ENCODE assay signal across 8 cellular contexts in the genomic region with DNA sequence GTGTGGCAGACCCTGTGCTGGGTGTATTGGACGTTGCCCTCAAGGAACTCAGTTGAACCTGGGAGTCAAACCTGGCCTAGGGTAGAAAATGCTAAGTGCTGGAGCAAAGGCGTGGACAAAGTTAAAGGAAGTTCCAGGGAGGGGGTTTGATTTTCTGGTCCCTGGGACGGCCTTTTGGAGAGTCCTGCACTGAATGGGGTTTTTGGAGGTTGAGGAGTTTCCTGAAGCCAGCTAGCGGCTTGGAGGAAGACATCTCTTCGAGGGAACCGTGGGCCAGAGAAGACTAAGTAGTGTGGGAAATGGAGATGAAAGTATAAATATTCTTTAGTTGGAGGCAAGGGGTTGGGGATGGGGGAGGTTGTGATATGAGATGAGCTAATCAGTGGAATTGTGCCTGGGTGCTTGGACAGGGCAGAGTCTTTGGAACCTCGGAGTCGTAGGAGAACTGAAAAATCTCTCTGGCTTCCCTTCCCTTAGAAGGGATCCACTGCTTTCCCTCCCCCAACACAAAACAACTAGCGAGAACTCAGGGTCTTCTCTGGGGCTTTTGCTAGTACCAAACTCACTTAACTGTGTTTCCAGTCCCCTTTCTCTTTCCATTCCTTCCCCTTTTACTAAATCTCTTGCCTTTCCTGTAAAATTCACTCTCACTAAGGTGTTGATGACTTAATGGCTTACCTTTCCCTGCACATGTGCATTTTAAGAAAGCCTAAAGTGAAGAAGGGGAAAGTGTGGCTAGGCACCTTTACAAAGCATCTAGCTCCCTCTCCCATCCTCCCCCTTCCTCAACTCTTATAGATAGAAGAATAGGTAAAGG. TPM values are rescaled to one million over a fixed set of nuclear protein-coding genes. Genes with fewer than 3 reads are reported as not detected.
DNase-seq lines count a peak whose midpoint lies in the region; ATAC-seq and TF ChIP-seq lines count a peak whose summit lies in the region.

No MANE protein-coding gene starts in this region.

- peaks cover 65% of the 10 kb centered on the region for H3K4me1 Mint-ChIP-seq in activated naive CD4-positive, alpha-beta T cell treated with anti-CD3 and anti-CD28 coated beads, Interleukin-2, amount 10 ng/mL, durations not matched to agents 7 days and 5 days
- H3K4me1 Mint-ChIP-seq in type B pancreatic cell (ENCODE audit: unreplicated experiment): peaks cover 59% of the 10 kb centered on the region

- intact Hi-C loops in lower leg skin (cut with DNase I; ENCODE audit: low total_unique reads): loop anchor here (5.0 kb wide), 1 partner anchor 408 kb away; the partner anchor contains the start of gene BCL6

- peaks cover 32% of the 10 kb centered on the region for H3K36me3 Mint-ChIP-seq in activated naive CD4-positive, alpha-beta T cell treated with anti-CD3 and anti-CD28 coated beads, Interleukin-2, amount 10 ng/mL, durations not matched to agents 7 days and 5 days
- H3K36me3 Mint-ChIP-seq in type B pancreatic cell: peaks cover 15% of the 10 kb centered on the region

- TF ChIP-seq CTCF in astrocyte of the cerebellum (IDR thresholded peaks at IDR 0.05; ENCODE audit: low read depth, low read length, missing control alignments) (no peak), lower leg skin (IDR thresholded peaks at IDR 0.05) (no peak), type B pancreatic cell (conservative IDR thresholded peaks at IDR 0.05) (no peak)

- peak overlapping the region; percentile 84 for H3K4me3 ChIP-seq in astrocyte of the cerebellum (ENCODE audit: low read depth, low read length)
- peak overlapping the region; percentile 72 for H3K4me3 ChIP-seq in lower leg skin (ENCODE audit: low read depth, poor library complexity, severe bottlenecking)

- ATAC-seq in HG03457 (IDR thresholded peaks at IDR 0.05; ENCODE audit: unreplicated experiment): no peak

- in situ Hi-C loops in astrocyte of the cerebellum (cut with HindIII; ENCODE audit: low sequenced_read_pairs): loop anchor here (10.0 kb wide), 1 partner anchor 800 kb away; no protein-coding TSS in a partner anchor

- CTCF ChIA-PET in activated naive CD4-positive, alpha-beta T cell treated with anti-CD3 and anti-CD28 coated beads, Interleukin-2, amount 10 ng/mL, durations not matched to agents 7 days and 5 days (lab: Charles Lee): interaction anchor here (0.6 to 3.6 kb wide), 2 partner anchors 414 to 764 kb away, joined by 3 to 21 read pairs; no protein-coding TSS in a partner anchor

- TF ChIP-seq POLR2A in lower leg skin (IDR thresholded peaks at IDR 0.05): no peak

- peak overlapping the region; percentile 96 for H3K27ac Mint-ChIP-seq in activated naive CD4-positive, alpha-beta T cell treated with anti-CD3 and anti-CD28 coated beads, Interleukin-2, amount 10 ng/mL, durations not matched to agents 7 days and 5 days
- H3K27ac Mint-ChIP-seq in type B pancreatic cell: peak overlapping the region; percentile 95

- 22 to 30% methylated on average over 9 of the region's 9 CpGs for whole genome bisulfite sequencing in lower leg skin, 2 donors

- H3K9me3 Mint-ChIP-seq in activated naive CD4-positive, alpha-beta T cell treated with anti-CD3 and anti-CD28 coated beads, Interleukin-2, amount 10 ng/mL, durations not matched to agents 7 days and 5 days: no peaks in the 10 kb centered on the region
- H3K9me3 Mint-ChIP-seq in type B pancreatic cell: no peaks in the 10 kb centered on the region

- no peaks in the 10 kb centered on the region for H3K27me3 Mint-ChIP-seq in activated naive CD4-positive, alpha-beta T cell treated with anti-CD3 and anti-CD28 coated beads, Interleukin-2, amount 10 ng/mL, durations not matched to agents 7 days and 5 days
- H3K27me3 Mint-ChIP-seq in type B pancreatic cell: no peaks in the 10 kb centered on the region

- H3K4me3 Mint-ChIP-seq in activated naive CD4-positive, alpha-beta T cell treated with anti-CD3 and anti-CD28 coated beads, Interleukin-2, amount 10 ng/mL, durations not matched to agents 7 days and 5 days: peak overlapping the region; percentile 89
- peak overlapping the region; percentile 100 for H3K4me3 Mint-ChIP-seq in type B pancreatic cell

- DNase-seq in activated naive CD4-positive, alpha-beta T cell treated with anti-CD3 and anti-CD28 coated beads, Interleukin-2, amount 10 ng/mL, durations not matched to agents 7 days and 5 days: no peak
- DNase-seq in activated naive CD4-positive, alpha-beta T cell treated with anti-CD3 and anti-CD28 coated beads, Interleukin-2, amount 50 U/mL, for 16 hours: no peak
- DNase-seq in astrocyte of the cerebellum (ENCODE audit: low read depth): no peak
- DNase-seq in lower leg skin (ENCODE audit: low spot score in 2 of 2): peak in 1 of 2 donors; percentile 81
- no peak for DNase-seq in type B pancreatic cell (ENCODE audit: extremely low spot score, unreplicated experiment)
- DNase-seq in stimulated activated CD4-positive, alpha-beta T cell treated with anti-CD3 and anti-CD28 coated beads, Interleukin-4, amount 100 ng/mL, for 1 hour: no peak
- DNase-seq in NCI-H2081 treated with DMSO at 0.1 percent for 48 hours (lab: John Stamatoyannopoulos, UW): no peak

RNA-seq across cellular contexts. Expression of gene LPP, which starts 1.0 kb away (rescaled TPM):
- total RNA-seq in lower leg skin: 10 to 100 TPM; 45.9 to 81.1 (median 63.0) TPM
- total RNA-seq in type B pancreatic cell (ENCODE audit: low replicate concordance): 96.7 and 112 TPM in 2 replicates
